Comparison of ENCODE assay signal across 1 cellular context in the genomic region with DNA sequence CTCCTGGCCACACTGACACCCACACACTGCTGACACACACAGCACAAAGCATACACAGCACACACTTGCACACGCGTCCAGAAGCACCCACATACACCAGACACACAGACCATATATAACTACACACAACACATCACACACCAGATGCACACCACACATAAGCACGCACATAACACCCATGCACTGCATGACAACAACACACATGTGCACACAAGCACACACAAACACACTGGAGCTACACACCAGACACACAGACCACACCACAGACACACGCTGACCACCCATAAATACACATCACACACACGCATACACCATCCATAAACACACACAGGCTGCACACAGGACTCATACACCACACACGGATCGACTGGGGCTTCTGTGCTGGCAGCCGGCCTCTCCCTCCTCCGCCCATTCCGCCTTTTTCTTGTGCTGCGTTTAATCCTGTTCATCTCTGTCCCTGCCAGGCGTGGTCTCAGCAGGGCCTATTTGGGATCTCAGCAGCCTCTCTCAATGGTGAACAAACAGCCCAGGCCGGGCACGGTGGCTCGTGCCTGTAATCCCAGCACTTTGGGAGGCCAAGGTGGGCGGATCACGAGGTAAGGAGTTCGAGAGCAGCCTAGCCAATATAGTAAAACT.
TF ChIP-seq lines count a peak whose summit lies in the region.

No MANE protein-coding gene starts in this region.

TF ChIP-seq in HepG2, 621 proteins besides CTCF, POLR2A, EP300 and RAD21 (continued from another document):
- TF ChIP-seq ZIK1 (CRISPR knock-in tag; IDR thresholded peaks at IDR 0.05; ENCODE audit: borderline replicate concordance, low read depth): no peak
- TF ChIP-seq ZNF235 (CRISPR knock-in tag; IDR thresholded peaks at IDR 0.05; ENCODE audit: borderline replicate concordance): no peak
- TF ChIP-seq KAT8 (CRISPR knock-in tag; IDR thresholded peaks at IDR 0.05): no peak
- TF ChIP-seq ZNF552 (CRISPR knock-in tag; IDR thresholded peaks at IDR 0.05; ENCODE audit: borderline replicate concordance): no peak
- peak; percentile 77 for TF ChIP-seq ZNF282 (IDR thresholded peaks at IDR 0.05; ENCODE audit: partially characterized antibody)
- no peak for TF ChIP-seq SIN3B (IDR thresholded peaks at IDR 0.05; ENCODE audit: low read length)
- no peak for TF ChIP-seq ZNF136 (CRISPR knock-in tag; IDR thresholded peaks at IDR 0.05; ENCODE audit: low read depth)
- 0 out of 2 replicates have a peak, but pooled peaks have one; percentile 34 for TF ChIP-seq FOXA1 (IDR thresholded peaks at IDR 0.05)
- TF ChIP-seq FOXA1 (CRISPR knock-in tag; IDR thresholded peaks at IDR 0.05): no peak
- 0 out of 2 replicates have a peak, but pooled peaks have one; percentile 84 for TF ChIP-seq NBN (conservative IDR thresholded peaks at IDR 0.05)
- no peak for TF ChIP-seq ZNF720 (CRISPR knock-in tag; IDR thresholded peaks at IDR 0.05)
- TF ChIP-seq, protein P1, sequence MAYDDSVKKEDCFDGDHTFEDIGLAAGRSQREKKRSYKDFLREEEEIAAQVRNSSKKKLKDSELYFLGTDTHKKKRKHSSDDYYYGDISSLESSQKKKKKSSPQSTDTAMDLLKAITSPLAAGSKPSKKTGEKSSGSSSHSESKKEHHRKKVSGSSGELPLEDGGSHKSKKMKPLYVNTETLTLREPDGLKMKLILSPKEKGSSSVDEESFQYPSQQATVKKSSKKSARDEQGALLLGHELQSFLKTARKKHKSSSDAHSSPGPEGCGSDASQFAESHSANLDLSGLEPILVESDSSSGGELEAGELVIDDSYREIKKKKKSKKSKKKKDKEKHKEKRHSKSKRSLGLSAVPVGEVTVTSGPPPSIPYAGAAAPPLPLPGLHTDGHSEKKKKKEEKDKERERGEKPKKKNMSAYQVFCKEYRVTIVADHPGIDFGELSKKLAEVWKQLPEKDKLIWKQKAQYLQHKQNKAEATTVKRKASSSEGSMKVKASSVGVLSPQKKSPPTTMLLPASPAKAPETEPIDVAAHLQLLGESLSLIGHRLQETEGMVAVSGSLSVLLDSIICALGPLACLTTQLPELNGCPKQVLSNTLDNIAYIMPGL (CRISPR knock-in tag; IDR thresholded peaks at IDR 0.05; ENCODE audit: borderline replicate concordance in 1 of 2, low read depth in 1 of 2): no peak
- no peak for TF ChIP-seq FOXA3 (CRISPR knock-in tag; IDR thresholded peaks at IDR 0.05)
- TF ChIP-seq SRSF4 (IDR thresholded peaks at IDR 0.05; ENCODE audit: low read depth, low read length, poor library complexity, severe bottlenecking): no peak
- no peak for TF ChIP-seq RFX1 (IDR thresholded peaks at IDR 0.05)
- TF ChIP-seq, protein P2, sequence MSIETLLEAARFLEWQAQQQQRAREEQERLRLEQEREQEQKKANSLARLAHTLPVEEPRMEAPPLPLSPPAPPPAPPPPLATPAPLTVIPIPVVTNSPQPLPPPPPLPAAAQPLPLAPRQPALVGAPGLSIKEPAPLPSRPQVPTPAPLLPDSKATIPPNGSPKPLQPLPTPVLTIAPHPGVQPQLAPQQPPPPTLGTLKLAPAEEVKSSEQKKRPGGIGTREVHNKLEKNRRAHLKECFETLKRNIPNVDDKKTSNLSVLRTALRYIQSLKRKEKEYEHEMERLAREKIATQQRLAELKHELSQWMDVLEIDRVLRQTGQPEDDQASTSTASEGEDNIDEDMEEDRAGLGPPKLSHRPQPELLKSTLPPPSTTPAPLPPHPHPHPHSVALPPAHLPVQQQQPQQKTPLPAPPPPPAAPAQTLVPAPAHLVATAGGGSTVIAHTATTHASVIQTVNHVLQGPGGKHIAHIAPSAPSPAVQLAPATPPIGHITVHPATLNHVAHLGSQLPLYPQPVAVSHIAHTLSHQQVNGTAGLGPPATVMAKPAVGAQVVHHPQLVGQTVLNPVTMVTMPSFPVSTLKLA (IDR thresholded peaks at IDR 0.05): peak; percentile 21; the same call in 1 of the 2 replicates
- 0 out of 2 replicates have a peak, but pooled peaks have one; percentile 68 for TF ChIP-seq NONO (IDR thresholded peaks at IDR 0.05)
- no peak for TF ChIP-seq NONO (CRISPR knock-in tag; conservative IDR thresholded peaks at IDR 0.05)
- TF ChIP-seq, protein P3, sequence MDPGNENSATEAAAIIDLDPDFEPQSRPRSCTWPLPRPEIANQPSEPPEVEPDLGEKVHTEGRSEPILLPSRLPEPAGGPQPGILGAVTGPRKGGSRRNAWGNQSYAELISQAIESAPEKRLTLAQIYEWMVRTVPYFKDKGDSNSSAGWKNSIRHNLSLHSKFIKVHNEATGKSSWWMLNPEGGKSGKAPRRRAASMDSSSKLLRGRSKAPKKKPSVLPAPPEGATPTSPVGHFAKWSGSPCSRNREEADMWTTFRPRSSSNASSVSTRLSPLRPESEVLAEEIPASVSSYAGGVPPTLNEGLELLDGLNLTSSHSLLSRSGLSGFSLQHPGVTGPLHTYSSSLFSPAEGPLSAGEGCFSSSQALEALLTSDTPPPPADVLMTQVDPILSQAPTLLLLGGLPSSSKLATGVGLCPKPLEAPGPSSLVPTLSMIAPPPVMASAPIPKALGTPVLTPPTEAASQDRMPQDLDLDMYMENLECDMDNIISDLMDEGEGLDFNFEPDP (CRISPR knock-in tag; conservative IDR thresholded peaks at IDR 0.05): no peak
- TF ChIP-seq NCOA2 (CRISPR knock-in tag; IDR thresholded peaks at IDR 0.05): no peak
- TF ChIP-seq ZBTB7A (CRISPR knock-in tag; IDR thresholded peaks at IDR 0.05): no peak
- TF ChIP-seq, protein P4, sequence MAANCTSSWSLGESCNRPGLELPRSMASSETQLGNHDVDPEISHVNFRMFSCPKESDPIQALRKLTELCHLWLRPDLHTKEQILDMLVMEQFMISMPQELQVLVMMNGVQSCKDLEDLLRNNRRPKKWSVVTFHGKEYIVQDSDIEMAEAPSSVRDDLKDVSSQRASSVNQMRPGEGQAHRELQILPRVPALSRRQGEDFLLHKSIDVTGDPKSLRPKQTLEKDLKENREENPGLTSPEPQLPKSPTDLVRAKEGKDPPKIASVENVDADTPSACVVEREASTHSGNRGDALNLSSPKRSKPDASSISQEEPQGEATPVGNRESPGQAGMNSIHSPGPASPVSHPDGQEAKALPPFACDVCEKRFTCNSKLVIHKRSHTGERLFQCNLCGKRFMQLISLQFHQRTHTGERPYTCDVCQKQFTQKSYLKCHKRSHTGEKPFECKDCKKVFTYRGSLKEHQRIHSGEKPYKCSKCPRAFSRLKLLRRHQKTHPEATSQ (CRISPR knock-in tag; IDR thresholded peaks at IDR 0.05; ENCODE audit: borderline replicate concordance): no peak
- no peak for TF ChIP-seq ZNF569 (CRISPR knock-in tag; IDR thresholded peaks at IDR 0.05; ENCODE audit: borderline replicate concordance)
- TF ChIP-seq, protein P5, sequence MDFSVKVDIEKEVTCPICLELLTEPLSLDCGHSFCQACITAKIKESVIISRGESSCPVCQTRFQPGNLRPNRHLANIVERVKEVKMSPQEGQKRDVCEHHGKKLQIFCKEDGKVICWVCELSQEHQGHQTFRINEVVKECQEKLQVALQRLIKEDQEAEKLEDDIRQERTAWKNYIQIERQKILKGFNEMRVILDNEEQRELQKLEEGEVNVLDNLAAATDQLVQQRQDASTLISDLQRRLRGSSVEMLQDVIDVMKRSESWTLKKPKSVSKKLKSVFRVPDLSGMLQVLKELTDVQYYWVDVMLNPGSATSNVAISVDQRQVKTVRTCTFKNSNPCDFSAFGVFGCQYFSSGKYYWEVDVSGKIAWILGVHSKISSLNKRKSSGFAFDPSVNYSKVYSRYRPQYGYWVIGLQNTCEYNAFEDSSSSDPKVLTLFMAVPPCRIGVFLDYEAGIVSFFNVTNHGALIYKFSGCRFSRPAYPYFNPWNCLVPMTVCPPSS (IDR thresholded peaks at IDR 0.05): 0 out of 2 replicates have a peak, but pooled peaks have one; percentile 87
- TF ChIP-seq, protein P6, sequence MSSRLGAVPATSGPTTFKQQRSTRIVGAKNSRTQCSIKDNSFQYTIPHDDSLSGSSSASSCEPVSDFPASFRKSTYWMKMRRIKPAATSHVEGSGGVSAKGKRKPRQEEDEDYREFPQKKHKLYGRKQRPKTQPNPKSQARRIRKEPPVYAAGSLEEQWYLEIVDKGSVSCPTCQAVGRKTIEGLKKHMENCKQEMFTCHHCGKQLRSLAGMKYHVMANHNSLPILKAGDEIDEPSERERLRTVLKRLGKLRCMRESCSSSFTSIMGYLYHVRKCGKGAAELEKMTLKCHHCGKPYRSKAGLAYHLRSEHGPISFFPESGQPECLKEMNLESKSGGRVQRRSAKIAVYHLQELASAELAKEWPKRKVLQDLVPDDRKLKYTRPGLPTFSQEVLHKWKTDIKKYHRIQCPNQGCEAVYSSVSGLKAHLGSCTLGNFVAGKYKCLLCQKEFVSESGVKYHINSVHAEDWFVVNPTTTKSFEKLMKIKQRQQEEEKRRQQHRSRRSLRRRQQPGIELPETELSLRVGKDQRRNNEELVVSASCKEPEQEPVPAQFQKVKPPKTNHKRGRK (CRISPR knock-in tag; IDR thresholded peaks at IDR 0.05): no peak
TF ChIP-seq in HepG2: peak in this region for 6.
